ENCODE assay signal across 8 cellular contexts in the genomic region with DNA sequence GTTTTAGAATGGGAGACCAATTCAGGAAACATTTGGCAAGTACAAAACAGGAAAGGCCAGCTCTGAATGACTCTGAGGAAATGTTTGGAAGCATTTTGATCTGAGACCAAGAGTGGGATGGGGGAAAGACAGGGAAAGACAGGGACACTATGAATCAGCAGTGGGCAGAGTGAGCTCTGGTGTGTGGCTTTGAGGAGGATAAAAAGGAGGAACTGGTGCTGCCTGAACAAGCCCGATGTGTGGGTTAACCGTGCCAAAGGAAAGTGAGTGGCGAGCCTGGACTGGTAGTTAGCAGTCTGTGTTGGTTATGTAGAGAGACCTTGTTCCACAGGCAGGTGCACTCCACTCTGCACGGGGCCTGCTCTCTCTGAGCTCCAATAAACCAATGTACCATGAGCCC. TPM values are rescaled to one million over a fixed set of nuclear protein-coding genes. Genes with fewer than 3 reads are reported as not detected.
DNase-seq lines count a peak whose midpoint lies in the region; ATAC-seq lines count a peak whose summit lies in the region.

No MANE protein-coding gene starts in this region.

- H3K27me3 ChIP-seq in naive thymus-derived CD4-positive, alpha-beta T cell (ENCODE audit: control insufficient read depth in 2 of 2, insufficient read depth in 2 of 2, low read length in 2 of 2): no peaks in the 10 kb centered on the region

- H3K27ac Mint-ChIP-seq in activated naive CD8-positive, alpha-beta T cell: peak overlapping the region; percentile 62
- peak overlapping the region; percentile 30 to 86 (median 71) for H3K27ac Mint-ChIP-seq in naive thymus-derived CD4-positive, alpha-beta T cell

- no peaks in the 10 kb centered on the region for H3K9me3 ChIP-seq in naive thymus-derived CD4-positive, alpha-beta T cell (ENCODE audit: control insufficient read depth in 2 of 3, low read length in 3 of 3)

- POLR2A ChIA-PET in naive thymus-derived CD4-positive, alpha-beta T cell (lab: Charles Lee): interaction anchor here (1.0 kb wide), 1 partner anchor 66 kb away, joined by 6 read pairs; no protein-coding TSS in a partner anchor

- peaks cover 41 to 64% of the 10 kb centered on the region in 2 donors for H3K4me1 ChIP-seq in naive thymus-derived CD4-positive, alpha-beta T cell (ENCODE audit: control insufficient read depth in 2 of 2, insufficient read depth in 2 of 2, low read length in 2 of 2)

- H3K4me3 ChIP-seq in naive thymus-derived CD4-positive, alpha-beta T cell (ENCODE audit: low read length): no peak overlapping the region

- peak overlapping the region; percentile 74 for H3K4me3 Mint-ChIP-seq in activated naive CD8-positive, alpha-beta T cell
- peak overlapping the region in 9 of 10 donors; percentile 0 to 62 (median 34) for H3K4me3 Mint-ChIP-seq in naive thymus-derived CD4-positive, alpha-beta T cell

- intact Hi-C loops in naive thymus-derived CD4-positive, alpha-beta T cell (cut with micrococcal nuclease): no loop called here

- H3K27ac ChIP-seq in naive thymus-derived CD4-positive, alpha-beta T cell (ENCODE audit: low read depth, low read length): no peak overlapping the region

- DNase-seq in G401 (ENCODE audit: low spot score) (peak; percentile 41), KBM-7 (peak; percentile 57), cerebellar nuclear complex (lab: John Stamatoyannopoulos, UW) (no peak)
- no peak for DNase-seq in naive thymus-derived CD4-positive, alpha-beta T cell
- no peak for DNase-seq in NK-92 treated with Interleukin-12 subunit alpha and Interleukin-12 subunit beta, amount 100 ng/mL, for 24 hours (lab: John Stamatoyannopoulos, UW)

- no peak for ATAC-seq in naive thymus-derived CD4-positive, alpha-beta T cell
- ATAC-seq in HG02759 (IDR thresholded peaks at IDR 0.05; ENCODE audit: unreplicated experiment) (no peak), GM21447 (IDR thresholded peaks at IDR 0.05; ENCODE audit: unreplicated experiment) (no peak)

- H3K27me3 Mint-ChIP-seq in activated naive CD8-positive, alpha-beta T cell: no peaks in the 10 kb centered on the region
- H3K27me3 Mint-ChIP-seq in naive thymus-derived CD4-positive, alpha-beta T cell: no peaks in the 10 kb centered on the region

- H3K36me3 Mint-ChIP-seq in activated naive CD8-positive, alpha-beta T cell: peaks cover 10% of the 10 kb centered on the region
- H3K36me3 Mint-ChIP-seq in naive thymus-derived CD4-positive, alpha-beta T cell: peaks cover 0 to 19% (median 0%) of the 10 kb centered on the region in 5 donors

- CTCF ChIA-PET in naive thymus-derived CD4-positive, alpha-beta T cell (lab: Charles Lee): no interaction called here

- H3K9me3 Mint-ChIP-seq in activated naive CD8-positive, alpha-beta T cell (ENCODE audit: low read depth): no peaks in the 10 kb centered on the region
- H3K9me3 Mint-ChIP-seq in naive thymus-derived CD4-positive, alpha-beta T cell: peaks cover 0 to 4% (median 0%) of the 10 kb centered on the region in 11 donors

- peaks cover 0 to 4% (median 0%) of the 10 kb centered on the region in 3 experiments for H3K36me3 ChIP-seq in naive thymus-derived CD4-positive, alpha-beta T cell (ENCODE audit: control insufficient read depth in 2 of 3, insufficient read depth in 3 of 3, low read length in 3 of 3)

- peaks cover 88% of the 10 kb centered on the region for H3K4me1 Mint-ChIP-seq in activated naive CD8-positive, alpha-beta T cell (ENCODE audit: low read depth)
- H3K4me1 Mint-ChIP-seq in naive thymus-derived CD4-positive, alpha-beta T cell: peaks cover 45 to 91% (median 85%) of the 10 kb centered on the region in 7 donors

- in situ Hi-C loops in G401 (cut with HindIII; ENCODE audit: low sequenced_read_pairs): no loop called here
- in situ Hi-C loops in KBM-7 (cut with MboI; ENCODE audit: low pct_unique_long_range_greater_than_20kb, low sequenced_read_pairs): no loop called here

RNA-seq across cellular contexts. Expression of a gene that starts 5.3 kb away (rescaled TPM):
- total RNA-seq in G401 (2014; rRNA removed; shearing (Covaris generic)): 0.71 TPM in 1 of 2 replicates, not detected in the other
- 10 to 100 TPM; 35.8 to 49.3 (median 44.7) TPM for total RNA-seq in naive thymus-derived CD4-positive, alpha-beta T cell
- polyA plus RNA-seq in naive thymus-derived CD4-positive, alpha-beta T cell: 10 to 100 TPM; 16.5 to 19.7 TPM

Comparison
In these comparisons a context has a peak if more than half of its experiments do, and no peak if none do; other contexts are left out.
1. DNase-seq: peak in G401 (single experiment) and KBM-7 (single experiment); none in naive thymus-derived CD4-positive, alpha-beta T cell (0 of 9), cerebellar nuclear complex (0 of 2) and NK-92 treated with Interleukin-12 subunit alpha and Interleukin-12 subunit beta, amount 100 ng/mL, for 24 hours (single experiment).
2. RNA of a gene that starts 5.3 kb away (total RNA-seq): 35.8 to 49.3 TPM in naive thymus-derived CD4-positive, alpha-beta T cell; 0.71 TPM in G401; every median in the first group is over 10 times any median in the second.